Comparison of ENCODE assay signal across 1 cellular context in genomic region chr17:63516910-63517824, GRCh38.
TF ChIP-seq lines count a peak whose summit lies in the region.

No MANE protein-coding gene starts in this region.

TF ChIP-seq in HepG2, 621 proteins besides CTCF, POLR2A, EP300 and RAD21 (continued from another document and continues in another):
- TF ChIP-seq ZNF362 (CRISPR knock-in tag; IDR thresholded peaks at IDR 0.05; ENCODE audit: borderline replicate concordance) = no peak
- no peak for TF ChIP-seq RFX5 (IDR thresholded peaks at IDR 0.05; ENCODE audit: low read depth, low read length)
- TF ChIP-seq ZKSCAN5 (CRISPR knock-in tag; IDR thresholded peaks at IDR 0.05) = peak; percentile 97
- peak; percentile 74; the same call in 1 of the 2 replicates for TF ChIP-seq YEATS4 (CRISPR knock-in tag; IDR thresholded peaks at IDR 0.05; ENCODE audit: borderline replicate concordance)
- peak; percentile 53; the same call in 1 of the 2 replicates for TF ChIP-seq HMG20A (CRISPR knock-in tag; IDR thresholded peaks at IDR 0.05; ENCODE audit: borderline replicate concordance)
- peak; percentile 39; the same call in 1 of the 2 replicates for TF ChIP-seq MLXIP (CRISPR knock-in tag; IDR thresholded peaks at IDR 0.05; ENCODE audit: borderline replicate concordance)
- TF ChIP-seq SP4 (CRISPR knock-in tag; IDR thresholded peaks at IDR 0.05) = peak; percentile 68
- TF ChIP-seq SSRP1 (CRISPR knock-in tag; IDR thresholded peaks at IDR 0.05) = 0 out of 2 replicates have a peak, but pooled peaks have one; percentile 64
- no peak for TF ChIP-seq SNAPC5 (CRISPR knock-in tag; IDR thresholded peaks at IDR 0.05; ENCODE audit: borderline replicate concordance)
- peak; percentile 67 for TF ChIP-seq MAX (IDR thresholded peaks at IDR 0.05)
- no peak for TF ChIP-seq CCDC6 (CRISPR knock-in tag; IDR thresholded peaks at IDR 0.05)
- 0 out of 2 replicates have a peak, but pooled peaks have one; percentile 5 for TF ChIP-seq ZNF746 (CRISPR knock-in tag; IDR thresholded peaks at IDR 0.05)
- no peak for TF ChIP-seq DR1 (CRISPR knock-in tag; IDR thresholded peaks at IDR 0.05)
- peak; percentile 53; the same call in 1 of the 2 replicates for TF ChIP-seq POGZ (CRISPR knock-in tag; IDR thresholded peaks at IDR 0.05)
- TF ChIP-seq ZBTB4 (CRISPR knock-in tag; IDR thresholded peaks at IDR 0.05; ENCODE audit: borderline replicate concordance) = no peak
- no peak for TF ChIP-seq MTF1 (CRISPR knock-in tag; IDR thresholded peaks at IDR 0.05)
- peak; percentile 85 for TF ChIP-seq TFE3 (CRISPR knock-in tag; IDR thresholded peaks at IDR 0.05)
- no peak for TF ChIP-seq ZBTB10 (CRISPR knock-in tag; IDR thresholded peaks at IDR 0.05; ENCODE audit: borderline replicate concordance)
- TF ChIP-seq MED1 (CRISPR knock-in tag; IDR thresholded peaks at IDR 0.05) = peak; percentile 96
- TF ChIP-seq TARDBP (CRISPR knock-in tag; IDR thresholded peaks at IDR 0.05) = peak; percentile 60; the same call in 1 of the 2 replicates
- no peak for TF ChIP-seq GRHL1 (CRISPR knock-in tag; conservative IDR thresholded peaks at IDR 0.05)
- no peak for TF ChIP-seq ZNF792 (CRISPR knock-in tag; IDR thresholded peaks at IDR 0.05)
- no peak for TF ChIP-seq ATAD3A (CRISPR knock-in tag; IDR thresholded peaks at IDR 0.05)
- TF ChIP-seq NR2F2 (IDR thresholded peaks at IDR 0.05; ENCODE audit: borderline replicate concordance, low read depth) = peak; percentile 21; the same call in 1 of the 2 replicates
- TF ChIP-seq ARID3A (IDR thresholded peaks at IDR 0.05; ENCODE audit: low read depth, low read length) = peak; percentile 18; the same call in 1 of the 2 replicates
- peak; percentile 46; the same call in 1 of the 2 replicates for TF ChIP-seq GATAD1 (CRISPR knock-in tag; IDR thresholded peaks at IDR 0.05)
- no peak for TF ChIP-seq ZFP41 (CRISPR knock-in tag; IDR thresholded peaks at IDR 0.05; ENCODE audit: borderline replicate concordance)
- peak; percentile 51; the same call in 1 of the 2 replicates for TF ChIP-seq ZNF670 (CRISPR knock-in tag; IDR thresholded peaks at IDR 0.05; ENCODE audit: borderline replicate concordance)
- TF ChIP-seq SMYD3 (CRISPR knock-in tag; IDR thresholded peaks at IDR 0.05) = no peak
- TF ChIP-seq STAT5B (CRISPR knock-in tag; IDR thresholded peaks at IDR 0.05) = no peak
- no peak for TF ChIP-seq MTA3 (CRISPR knock-in tag; IDR thresholded peaks at IDR 0.05)
- TF ChIP-seq TAF15 (IDR thresholded peaks at IDR 0.05; ENCODE audit: low read depth, low read length, poor library complexity, severe bottlenecking) = no peak
- TF ChIP-seq NCOA1 (CRISPR knock-in tag; IDR thresholded peaks at IDR 0.05) = peak; percentile 88; the same call in 1 of the 2 replicates
- no peak for TF ChIP-seq SUZ12 (IDR thresholded peaks at IDR 0.05; ENCODE audit: low read depth, low read length)
- 0 out of 2 replicates have a peak, but pooled peaks have one; percentile 22 for TF ChIP-seq TOPORS (CRISPR knock-in tag; IDR thresholded peaks at IDR 0.05)
- peak; percentile 71 for TF ChIP-seq HDAC2 (CRISPR knock-in tag; IDR thresholded peaks at IDR 0.05)
- TF ChIP-seq CCAR2 (optimal IDR thresholded peaks at IDR 0.05; ENCODE audit: low read depth, low read length) = no peak
- TF ChIP-seq ZNF292 (CRISPR knock-in tag; IDR thresholded peaks at IDR 0.05; ENCODE audit: borderline replicate concordance, low read depth) = peak; percentile 90; the same call in 1 of the 2 replicates
- no peak for TF ChIP-seq KLF12 (CRISPR knock-in tag; IDR thresholded peaks at IDR 0.05; ENCODE audit: borderline replicate concordance)
- 0 out of 2 replicates have a peak, but pooled peaks have one; percentile 56 for TF ChIP-seq BRCA1 (CRISPR knock-in tag; IDR thresholded peaks at IDR 0.05)
- TF ChIP-seq FOSL2 (CRISPR knock-in tag; IDR thresholded peaks at IDR 0.05) = peak; percentile 92
- 0 out of 2 replicates have a peak, but pooled peaks have one; percentile 31 for TF ChIP-seq CENPBD1 (CRISPR knock-in tag; IDR thresholded peaks at IDR 0.05; ENCODE audit: borderline replicate concordance, low read depth)
- TF ChIP-seq TCF7 (IDR thresholded peaks at IDR 0.05; ENCODE audit: low read depth) = peak; percentile 44; the same call in 1 of the 2 replicates
- TF ChIP-seq ZNF710 (CRISPR knock-in tag; IDR thresholded peaks at IDR 0.05; ENCODE audit: borderline replicate concordance) = no peak
- TF ChIP-seq PAWR (CRISPR knock-in tag; IDR thresholded peaks at IDR 0.05; ENCODE audit: borderline replicate concordance) = no peak
- TF ChIP-seq RFXAP (CRISPR knock-in tag; IDR thresholded peaks at IDR 0.05; ENCODE audit: borderline replicate concordance) = no peak
- TF ChIP-seq KLF16 (CRISPR knock-in tag; IDR thresholded peaks at IDR 0.05) = no peak
